Comparison of ENCODE assay signal across 29 cellular contexts in genomic region chr11:135008412-135008811, GRCh38.
"Had no signal": no experiment of that assay in that cellular context is flagged by ENCODE, and none has a peak within 500 bp of the region (broad histone marks: within the 10 kb centered on the region; RNA-seq: fewer than 3 reads in every experiment).

No MANE protein-coding gene starts in this region.

- H3K9me3 Mint-ChIP-seq: natural killer cell treated with Interleukin-12 subunit alpha and Interleukin-12 subunit beta and Interleukin-15 and Interleukin-18, amount 100 ng/mL, for 72 hours; T-helper 2 cell treated with Interferon-gamma antibody and Interleukin-4, amounts not matched to agents 5 μg/mL and 100 μg/mL, for 36 hours had no signal

- H3K4me3 ChIP-seq: body of pancreas, cardiac muscle cell, coronary artery, heart left ventricle, left lung, lung, mucosa of descending colon, pancreas, psoas muscle, stomach, suprapubic skin, tibial nerve had no signal

- H3K9me3 ChIP-seq: body of pancreas, left lung, mucosa of descending colon, pancreas, suprapubic skin had no signal

- H3K27me3 ChIP-seq: body of pancreas, cardiac muscle cell, tibial nerve had no signal

- H3K27ac Mint-ChIP-seq: activated CD4-positive, alpha-beta T cell treated with anti-CD3 and anti-CD28 coated beads for 36 hours; activated naive CD4-positive, alpha-beta T cell treated with anti-CD3 and anti-CD28 coated beads, Interleukin-2, amount 50 U/mL, for 72 hours; activated T-cell treated with anti-CD3 and anti-CD28 coated beads, Interleukin-2, amount 50 U/mL, for 72 hours; immature natural killer cell; natural killer cell treated with Interleukin-12 subunit alpha and Interleukin-12 subunit beta and Interleukin-15 and Interleukin-18, amount 100 ng/mL, for 72 hours; stimulated activated naive B cell treated with anti-CD40 and anti-IgM and Interleukin-4, amounts not matched to agents 10 μg/mL and 1 μg/mL and 100 μg/mL, for 72 hours; T-helper 2 cell treated with Interferon-gamma antibody and Interleukin-4, amounts not matched to agents 5 μg/mL and 100 μg/mL, for 36 hours had no signal

- H3K36me3 Mint-ChIP-seq: activated naive CD4-positive, alpha-beta T cell treated with anti-CD3 and anti-CD28 coated beads, Interleukin-2, amount 50 U/mL, for 72 hours; immature natural killer cell; stimulated activated naive B cell treated with anti-CD40 and anti-IgM and Interleukin-4, amounts not matched to agents 10 μg/mL and 1 μg/mL and 100 μg/mL, for 72 hours had no signal

- H3K36me3 ChIP-seq: cardiac muscle cell, heart left ventricle, left lung, pancreas, stomach, suprapubic skin, tibial nerve had no signal

- H3K4me1 Mint-ChIP-seq: activated CD4-positive, alpha-beta T cell treated with anti-CD3 and anti-CD28 coated beads for 36 hours; immature natural killer cell; stimulated activated naive B cell treated with anti-CD40 and anti-IgM and Interleukin-4, amounts not matched to agents 10 μg/mL and 1 μg/mL and 100 μg/mL, for 72 hours had no signal

- H3K27ac ChIP-seq: body of pancreas, cardiac muscle cell, coronary artery, heart left ventricle, left lung, pancreas, psoas muscle, stomach, suprapubic skin, tibial nerve had no signal

- ATAC-seq: activated CD4-positive, alpha-beta T cell treated with anti-CD3 and anti-CD28 coated beads for 36 hours; activated naive CD4-positive, alpha-beta T cell treated with anti-CD3 and anti-CD28 coated beads, Interleukin-2, amount 50 U/mL, for 72 hours; activated T-cell treated with anti-CD3 and anti-CD28 coated beads, Interleukin-2, amount 50 U/mL, for 72 hours; body of pancreas; esophagus mucosa; left lung; mucosa of descending colon; natural killer cell treated with Interleukin-12 subunit alpha and Interleukin-12 subunit beta and Interleukin-15 and Interleukin-18, amount 100 ng/mL, for 72 hours; psoas muscle; stimulated activated naive B cell treated with anti-CD40 and anti-IgM and Interleukin-4, amounts not matched to agents 10 μg/mL and 1 μg/mL and 100 μg/mL, for 72 hours had no signal

- DNase-seq: activated CD4-positive, alpha-beta T cell treated with anti-CD3 and anti-CD28 coated beads for 36 hours; activated CD4-positive, CD25-positive, alpha-beta regulatory T cell; activated naive CD4-positive, alpha-beta T cell; activated T-cell treated with anti-CD3 and anti-CD28 coated beads for 4 hours; activated T-cell treated with anti-CD3 and anti-CD28 coated beads, Interleukin-2, amount 50 U/mL, for 72 hours; aorta; cerebellar nuclear complex; foreskin fibroblast; immature natural killer cell; left lung; mucosa of descending colon; pancreas; psoas muscle; stimulated activated CD4-positive, alpha-beta T cell treated with anti-CD3 and anti-CD28 coated beads, Interleukin-15, amount 100 ng/mL, for 24 hours; stimulated activated CD4-positive, alpha-beta T cell treated with anti-CD3 and anti-CD28 coated beads, Interleukin-2, amount 100 ng/mL, for 24 hours; stimulated activated naive B cell treated with anti-CD40 and anti-IgM and Interleukin-4, amounts not matched to agents 10 μg/mL and 1 μg/mL and 100 μg/mL, for 72 hours; stomach; T-helper 1 cell had no signal

- H3K4me3 Mint-ChIP-seq: activated CD4-positive, alpha-beta T cell treated with anti-CD3 and anti-CD28 coated beads for 36 hours; activated T-cell treated with anti-CD3 and anti-CD28 coated beads, Interleukin-2, amount 50 U/mL, for 72 hours; immature natural killer cell; natural killer cell treated with Interleukin-12 subunit alpha and Interleukin-12 subunit beta and Interleukin-15 and Interleukin-18, amount 100 ng/mL, for 72 hours; stimulated activated naive B cell treated with anti-CD40 and anti-IgM and Interleukin-4, amounts not matched to agents 10 μg/mL and 1 μg/mL and 100 μg/mL, for 72 hours; T-helper 2 cell treated with Interferon-gamma antibody and Interleukin-4, amounts not matched to agents 5 μg/mL and 100 μg/mL, for 36 hours had no signal

- FAIRE-seq: pancreas had no signal

- H3K4me1 ChIP-seq: body of pancreas, left lung, pancreas, psoas muscle, stomach, suprapubic skin, tibial nerve had no signal
